Comparison of ENCODE assay signal across 10 cellular contexts in genomic region chr10:113131611-113132330, GRCh38.
DNase-seq lines count a peak whose midpoint lies in the region; ATAC-seq and TF ChIP-seq lines count a peak whose summit lies in the region.
"Had no signal": no experiment of that assay in that cellular context is flagged by ENCODE, and none has a peak within 500 bp of the region (broad histone marks: within the 10 kb centered on the region; RNA-seq: fewer than 3 reads in every experiment).

No MANE protein-coding gene starts in this region.

- H3K27me3 ChIP-seq in adipocyte (replicated peaks; ENCODE audit: control insufficient read depth, insufficient read depth, low read length): no peaks in the 10 kb centered on the region
- H3K27me3 ChIP-seq in gastroesophageal sphincter: no peaks in the 10 kb centered on the region

- ATAC-seq in gastroesophageal sphincter (peak; percentile 83), sciatic nerve (peak; percentile 86), GM21390 (IDR thresholded peaks at IDR 0.05; ENCODE audit: unreplicated experiment) (no peak)

- peak overlapping the region; percentile 92 for H3K9ac ChIP-seq in adipocyte (ENCODE audit: low read length)

- H3K9me3 ChIP-seq in adipocyte (ENCODE audit: control insufficient read depth, low read length): no peaks in the 10 kb centered on the region
- H3K9me3 ChIP-seq in gastroesophageal sphincter: no peaks in the 10 kb centered on the region

- peak; percentile 87 for DNase-seq in EH (ENCODE audit: low read depth)
- DNase-seq in adipocyte (ENCODE audit: low read depth): peak; percentile 95
- DNase-seq in sciatic nerve (ENCODE audit: low spot score): no peak
- DNase-seq in NCI-H2081 treated with DMSO at 0.1 percent for 48 hours (lab: John Stamatoyannopoulos, UW): no peak
- DNase-seq in activated CD4-positive, alpha-beta T cell treated with anti-CD3 and anti-CD28 coated beads, Interleukin-2, amount 50 U/mL, for 4 hours: no peak
- DNase-seq in NCI-H2107 treated with DMSO at 0.1 percent for 48 hours (lab: John Stamatoyannopoulos, UW; ENCODE audit: unreplicated experiment): no peak
- DNase-seq: NCI-H1092 treated with DMSO at 0.1 percent for 48 hours had no signal

- no peak for TF ChIP-seq POLR2A in gastroesophageal sphincter (IDR thresholded peaks at IDR 0.05)

- no peak for TF ChIP-seq EP300 in gastroesophageal sphincter (IDR thresholded peaks at IDR 0.05)

- H3K4me3 ChIP-seq in adipocyte (ENCODE audit: low read length) (peak overlapping the region; percentile 84), gastroesophageal sphincter (no peak overlapping the region)

- H3K27ac ChIP-seq in gastroesophageal sphincter: peak overlapping the region in 3 of 4 donors; percentile 47 to 61 (median 60)
- H3K27ac ChIP-seq: WERI-Rb-1 had no signal

- H3K4me1 ChIP-seq in adipocyte (ENCODE audit: control insufficient read depth, insufficient read depth, low read length): peaks cover 70% of the 10 kb centered on the region
- peaks cover 2 to 40% (median 3%) of the 10 kb centered on the region in 3 donors for H3K4me1 ChIP-seq in gastroesophageal sphincter

- TF ChIP-seq CTCF in gastroesophageal sphincter (IDR thresholded peaks at IDR 0.05): no peak

- 60 to 65% methylated on average over 11 of the region's 11 CpGs for WGBS in gastroesophageal sphincter (ENCODE audit: low coverage in 1 of 2), 2 donors

- H3K36me3 ChIP-seq in adipocyte (ENCODE audit: control insufficient read depth, insufficient read depth, low read length, severe bottlenecking) (peaks cover 9% of the 10 kb centered on the region), gastroesophageal sphincter (no peaks in the 10 kb centered on the region)
- H3K36me3 ChIP-seq: WERI-Rb-1 had no signal

- intact Hi-C loops in sciatic nerve (cut with DNase I): no loop called here

Comparison
In these comparisons a context has a peak if more than half of its experiments do, and no peak if none do; other contexts are left out.
1. DNase-seq: peak in EH (single experiment) and adipocyte (single experiment); none in sciatic nerve (single experiment), NCI-H2081 treated with DMSO at 0.1 percent for 48 hours (single experiment), activated CD4-positive, alpha-beta T cell treated with anti-CD3 and anti-CD28 coated beads, Interleukin-2, amount 50 U/mL, for 4 hours (0 of 2) and NCI-H2107 treated with DMSO at 0.1 percent for 48 hours (single experiment).